18 cellular contexts compared by ENCODE assay signal in the genomic region with DNA sequence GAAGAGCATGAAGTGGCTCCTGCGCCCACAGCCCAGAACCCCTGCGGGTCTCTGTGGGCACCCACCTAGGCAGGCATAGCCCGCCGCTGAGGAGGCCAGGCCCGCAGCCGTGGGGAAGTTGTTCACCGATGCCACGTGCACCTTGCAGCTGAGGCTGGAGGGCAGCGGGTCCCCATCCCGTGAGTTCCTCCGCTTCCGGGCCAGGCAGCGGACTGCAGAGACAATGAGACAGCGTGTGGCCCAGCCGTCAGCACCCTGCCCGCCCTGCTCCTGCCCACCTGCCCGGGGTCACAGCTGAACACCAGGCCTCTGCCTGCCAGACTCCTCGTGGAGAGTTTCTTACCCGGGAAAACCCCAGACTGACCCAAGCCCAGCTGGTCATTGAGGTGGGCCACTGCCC. TPM values are rescaled to one million over a fixed set of nuclear protein-coding genes. Genes with fewer than 3 reads are reported as not detected.
DNase-seq lines count a peak whose midpoint lies in the region; ATAC-seq, FAIRE-seq and TF ChIP-seq lines count a peak whose summit lies in the region.
"Had no signal": no experiment of that assay in that cellular context is flagged by ENCODE, and none has a peak within 500 bp of the region (broad histone marks: within the 10 kb centered on the region; RNA-seq: fewer than 3 reads in every experiment).

No MANE protein-coding gene starts in this region.

- H3K27ac Mint-ChIP-seq in activated CD4-positive, alpha-beta T cell treated with anti-CD3 and anti-CD28 coated beads, Interleukin-2, amount 10 ng/mL, durations not matched to agents 7 days and 5 days: no peak overlapping the region
- H3K27ac Mint-ChIP-seq: CD8-positive, alpha-beta T cell had no signal

- no peaks in the 10 kb centered on the region for H3K27me3 ChIP-seq in right cardiac atrium (ENCODE audit: control insufficient read depth, insufficient read depth)
- no peaks in the 10 kb centered on the region for H3K27me3 ChIP-seq in osteoblast (ENCODE audit: insufficient read depth, low read length)
- no peaks in the 10 kb centered on the region for H3K27me3 ChIP-seq in small intestine (ENCODE audit: control insufficient read depth in 2 of 2, insufficient read depth in 2 of 2, low read length in 2 of 2)

- WGBS in right cardiac atrium: 92% methylated on average over 19 of the region's 19 CpGs
- WGBS in small intestine, 3 donors: 94 to 96% (median 94%) methylated on average over 19 of the region's 19 CpGs

- H3K4me3 Mint-ChIP-seq in activated CD4-positive, alpha-beta T cell treated with anti-CD3 and anti-CD28 coated beads, Interleukin-2, amount 10 ng/mL, durations not matched to agents 7 days and 5 days: no peak overlapping the region
- H3K4me3 Mint-ChIP-seq: CD8-positive, alpha-beta T cell had no signal

- peak in 2 of 3 donors; percentile 51 to 53 for DNase-seq in right cardiac atrium
- DNase-seq in left cardiac atrium: no peak
- DNase-seq in RWPE1 (ENCODE audit: low spot score): no peak
- DNase-seq in osteoblast (ENCODE audit: insufficient read length, low spot score, missing footprints): peak; percentile 57
- DNase-seq in NCI-H226: no peak
- DNase-seq in small intestine: no peak
- no peak for DNase-seq in activated CD4-positive, alpha-beta T cell treated with anti-CD3 and anti-CD28 coated beads, Interleukin-2, amount 10 ng/mL, durations not matched to agents 7 days and 5 days
- DNase-seq: AML-193, Calu3, DMS79 treated with DMSO at 0.1 percent for 48 hours, GF-D8, GM23248 had no signal

- H3K4me1 Mint-ChIP-seq in activated CD4-positive, alpha-beta T cell treated with anti-CD3 and anti-CD28 coated beads, Interleukin-2, amount 10 ng/mL, durations not matched to agents 7 days and 5 days: peaks cover 15% of the 10 kb centered on the region

- POLR2A ChIA-PET in RWPE1 (lab: Yijun Ruan, JAX; ENCODE audit: low non-redundant PET): no interaction called here
- POLR2A ChIA-PET in activated CD4-positive, alpha-beta T cell treated with anti-CD3 and anti-CD28 coated beads, Interleukin-2, amount 10 ng/mL, durations not matched to agents 7 days and 5 days (lab: Charles Lee): no interaction called here

- peaks cover 8% of the 10 kb centered on the region for H3K36me3 ChIP-seq in osteoblast (ENCODE audit: insufficient read depth, low read length)
- peaks cover 10 to 11% of the 10 kb centered on the region in 2 donors for H3K36me3 ChIP-seq in small intestine (ENCODE audit: control insufficient read depth in 2 of 2, insufficient read depth in 2 of 2, low read length in 2 of 2)

- H3K9me3 ChIP-seq in right cardiac atrium (ENCODE audit: control insufficient read depth, low read length) (no peaks in the 10 kb centered on the region), osteoblast (ENCODE audit: low read depth, low read length) (no peaks in the 10 kb centered on the region), small intestine (ENCODE audit: control insufficient read depth, low read depth) (no peaks in the 10 kb centered on the region)
- H3K9me3 ChIP-seq: A549, HAP-1 had no signal

- peaks cover 6% of the 10 kb centered on the region for H3K36me3 Mint-ChIP-seq in activated CD4-positive, alpha-beta T cell treated with anti-CD3 and anti-CD28 coated beads, Interleukin-2, amount 10 ng/mL, durations not matched to agents 7 days and 5 days (ENCODE audit: low read depth)

- H2AFZ ChIP-seq in osteoblast (ENCODE audit: low read length): no peak overlapping the region
- H2AFZ ChIP-seq: GM23248 had no signal

- CTCF ChIA-PET in RWPE1 (lab: Yijun Ruan, JAX): interaction anchor here (0.7 kb wide), 1 partner anchor 61 kb away, joined by 5 read pairs; no protein-coding TSS in a partner anchor
- CTCF ChIA-PET in activated CD4-positive, alpha-beta T cell treated with anti-CD3 and anti-CD28 coated beads, Interleukin-2, amount 10 ng/mL, durations not matched to agents 7 days and 5 days (lab: Charles Lee): interaction anchor here (1.1 kb wide), 1 partner anchor 15 kb away, joined by 3 read pairs; no protein-coding TSS in a partner anchor

- H3K4me3 ChIP-seq in right cardiac atrium (ENCODE audit: low read length): no peak overlapping the region
- H3K4me3 ChIP-seq in osteoblast (ENCODE audit: insufficient read depth, low read length): no peak overlapping the region
- no peak overlapping the region for H3K4me3 ChIP-seq in small intestine (ENCODE audit: low read depth in 1 of 2, low read length in 2 of 2)
- H3K4me3 ChIP-seq: A549, GM23248, HAP-1 had no signal

- TF ChIP-seq CTCF in RWPE1 (conservative IDR thresholded peaks at IDR 0.05; ENCODE audit: low read depth): no peak
- TF ChIP-seq CTCF in osteoblast (IDR thresholded peaks at IDR 0.05; ENCODE audit: extremely low read depth, low read depth, low read length): no peak

- no peak overlapping the region for H3K4me2 ChIP-seq in osteoblast (ENCODE audit: insufficient read depth, low read length)
- H3K4me2 ChIP-seq: A549 had no signal

- H3K27ac ChIP-seq in right cardiac atrium (ENCODE audit: low read length) (no peak overlapping the region), RWPE1 (peak overlapping the region; percentile 20), osteoblast (ENCODE audit: low read depth, low read length) (no peak overlapping the region), small intestine (ENCODE audit: low read depth in 1 of 2, low read length in 1 of 2) (no peak overlapping the region)
- H3K27ac ChIP-seq: 22Rv1, GM23248 had no signal

- H3K9me3 Mint-ChIP-seq in activated CD4-positive, alpha-beta T cell treated with anti-CD3 and anti-CD28 coated beads, Interleukin-2, amount 10 ng/mL, durations not matched to agents 7 days and 5 days: no peaks in the 10 kb centered on the region
- H3K9me3 Mint-ChIP-seq: CD8-positive, alpha-beta T cell had no signal

- H4K20me1 ChIP-seq in osteoblast (ENCODE audit: insufficient read depth, low read length): peaks cover 8% of the 10 kb centered on the region

- H3K79me2 ChIP-seq in osteoblast (ENCODE audit: insufficient read depth, low read length): peaks cover 31% of the 10 kb centered on the region

- intact Hi-C loops in right cardiac atrium (cut with DNase I): no loop called here
- intact Hi-C loops in left cardiac atrium (cut with DNase I): no loop called here

- no peaks in the 10 kb centered on the region for H3K27me3 Mint-ChIP-seq in activated CD4-positive, alpha-beta T cell treated with anti-CD3 and anti-CD28 coated beads, Interleukin-2, amount 10 ng/mL, durations not matched to agents 7 days and 5 days

- FAIRE-seq in small intestine (lab: Jason Lieb, UNC): no peak
- FAIRE-seq: A549 had no signal

- H3K4me1 ChIP-seq in right cardiac atrium (ENCODE audit: control insufficient read depth, insufficient read depth, low read length) (no peaks in the 10 kb centered on the region), osteoblast (ENCODE audit: insufficient read depth, low read length) (peaks cover 3% of the 10 kb centered on the region), small intestine (ENCODE audit: control insufficient read depth in 2 of 2, insufficient read depth in 1 of 2, low read depth in 1 of 2, low read length in 1 of 2) (peaks cover 0 to 3% of the 10 kb centered on the region in 2 donors)

- ATAC-seq in right cardiac atrium (no peak), left cardiac atrium (no peak)
- ATAC-seq: A549; CD8-positive, alpha-beta T cell had no signal

RNA-seq across cellular contexts. Expression of a gene that starts 5.5 kb away (rescaled TPM):
- total RNA-seq in right cardiac atrium (10 to 100 TPM; 29.8 to 32.0 (median 31.2) TPM), left cardiac atrium (10 to 100 TPM; 31.3 to 32.9 TPM), osteoblast (67.3 and 73.1 TPM in 2 replicates)
- polyA plus RNA-seq in right cardiac atrium (35.9 TPM), small intestine (100 to 1,000 TPM in 1 of 3 donors, 10 to 100 TPM in 2; 28.4 to 115 (median 40.3) TPM)
- total RNA-seq in activated CD4-positive, alpha-beta T cell treated with anti-CD3 and anti-CD28 coated beads, Interleukin-2, amount 10 ng/mL, durations not matched to agents 7 days and 5 days: 10 to 100 TPM; 65.3 to 72.3 TPM

RNA-seq across cellular contexts. Expression of a gene that starts 6.5 kb away (rescaled TPM):
- total RNA-seq in right cardiac atrium (100 to 1,000 TPM in 1 of 4 donors, 10 to 100 TPM in 3; 53.9 to 101 (median 70.7) TPM), left cardiac atrium (100 to 1,000 TPM in 1 of 2 donors, 10 to 100 TPM in 1; 58.9 to 131 TPM), osteoblast (144 and 250 TPM in 2 replicates)
- polyA plus RNA-seq in right cardiac atrium (84.2 TPM), small intestine (100 to 1,000 TPM in 2 of 3 donors, 10 to 100 TPM in 1; 61.1 to 320 (median 140) TPM)
- 100 to 1,000 TPM; 486 to 586 TPM for total RNA-seq in activated CD4-positive, alpha-beta T cell treated with anti-CD3 and anti-CD28 coated beads, Interleukin-2, amount 10 ng/mL, durations not matched to agents 7 days and 5 days
- total RNA-seq: H4 had no signal

RNA-seq across cellular contexts. Expression of a gene that starts 19.0 kb away (rescaled TPM):
- total RNA-seq in right cardiac atrium (not detected), left cardiac atrium (not detected), osteoblast (under 0.01 and 0.29 TPM in 2 replicates)
- polyA plus RNA-seq in right cardiac atrium (not detected), small intestine (under 1 TPM in 1 of 3 donors, not detected in 2; 0.19 TPM)
- total RNA-seq in activated CD4-positive, alpha-beta T cell treated with anti-CD3 and anti-CD28 coated beads, Interleukin-2, amount 10 ng/mL, durations not matched to agents 7 days and 5 days: under 1 TPM in 1 of 2 experiments, not detected in 1; 0.20 TPM
- total RNA-seq: Calu3, GM23248, H4 had no signal
- polyA plus RNA-seq: A549, BJ, GM23248 had no signal

RNA-seq across cellular contexts. Expression of a gene that starts 28.9 kb away (rescaled TPM):
- total RNA-seq in right cardiac atrium: 1 to 10 TPM in 3 of 4 donors, under 1 TPM in 1; 0.39 to 2.8 (median 1.6) TPM
- 2.7 TPM for polyA plus RNA-seq in right cardiac atrium
- 1 to 10 TPM in 1 of 2 donors, under 1 TPM in 1; 0.55 to 2.7 TPM for total RNA-seq in left cardiac atrium
- total RNA-seq in osteoblast: not detected in 2 replicates
- polyA plus RNA-seq in small intestine: 1 to 10 TPM in 1 of 3 donors, under 1 TPM in 2; 0.45 to 3.2 (median 0.72) TPM
- total RNA-seq in activated CD4-positive, alpha-beta T cell treated with anti-CD3 and anti-CD28 coated beads, Interleukin-2, amount 10 ng/mL, durations not matched to agents 7 days and 5 days: 10 to 100 TPM; 21.0 to 24.2 TPM
- total RNA-seq: GM23248 had no signal
- polyA plus RNA-seq: A549, BJ had no signal

RNA-seq across cellular contexts. Expression of a gene that starts 48.8 kb away (rescaled TPM):
- total RNA-seq in right cardiac atrium (10 to 100 TPM; 15.0 to 23.8 (median 19.2) TPM), left cardiac atrium (10 to 100 TPM; 18.3 to 20.1 TPM), osteoblast (14.5 and 18.0 TPM in 2 replicates)
- polyA plus RNA-seq in right cardiac atrium (18.4 TPM), small intestine (10 to 100 TPM in 2 of 3 donors, 1 to 10 TPM in 1; 9.2 to 15.1 (median 13.5) TPM)
- total RNA-seq in activated CD4-positive, alpha-beta T cell treated with anti-CD3 and anti-CD28 coated beads, Interleukin-2, amount 10 ng/mL, durations not matched to agents 7 days and 5 days: 100 to 1,000 TPM; 214 to 234 TPM

Comparison
In these comparisons a context has a peak if more than half of its experiments do, and no peak if none do; other contexts are left out.
1. DNase-seq: peak in right cardiac atrium (2 of 3) and osteoblast (single experiment); none in left cardiac atrium (single experiment), RWPE1 (single experiment), NCI-H226 (single experiment), small intestine (single experiment) and activated CD4-positive, alpha-beta T cell treated with anti-CD3 and anti-CD28 coated beads, Interleukin-2, amount 10 ng/mL, durations not matched to agents 7 days and 5 days (single experiment).